11 cellular contexts compared by ENCODE assay signal in genomic region chr9:119736478-119737454, GRCh38.
A peak's percentile ranks its signal among the peaks of the same experiment; 100 is the strongest.
DNase-seq lines count a peak whose midpoint lies in the region; ATAC-seq, FAIRE-seq and TF ChIP-seq lines count a peak whose summit lies in the region.
"Had no signal": no experiment of that assay in that cellular context is flagged by ENCODE, and none has a peak within 500 bp of the region (broad histone marks: within the 10 kb centered on the region; RNA-seq: fewer than 3 reads in every experiment).

No MANE protein-coding gene starts in this region.

- no peak overlapping the region for H2BK5ac ChIP-seq in H9 (ENCODE audit: insufficient read length, low read length)

- no peak overlapping the region for H4K5ac ChIP-seq in H9 (ENCODE audit: insufficient read length, low read depth, low read length)

- H2AK5ac ChIP-seq in H9 (ENCODE audit: insufficient read length, low read length), result no peak overlapping the region

- no peak overlapping the region for H3K23ac ChIP-seq in H9 (ENCODE audit: insufficient read length, low read depth, low read length)

- no peak overlapping the region for H2AFZ ChIP-seq in H9 (ENCODE audit: low read length)

- DNase-seq in GM18507 (ENCODE audit: extremely low spot score, insufficient read length, low read depth), result peak; percentile 43
- peak; percentile 10 for DNase-seq in esophagus squamous epithelium (lab: John Stamatoyannopoulos, UW)
- no peak for DNase-seq in stimulated activated CD4-positive, alpha-beta T cell treated with anti-CD3 and anti-CD28 coated beads, Interleukin-4, amount 100 ng/mL, for 1 hour
- DNase-seq in H9, result no peak
- no peak for DNase-seq in posterior vena cava (ENCODE audit: low spot score)
- no peak for DNase-seq in activated CD8-positive, alpha-beta T cell treated with anti-CD3 and anti-CD28 coated beads for 36 hours
- DNase-seq: stimulated activated CD4-positive, alpha-beta T cell treated with anti-CD3 and anti-CD28 coated beads, Interleukin-2, amount 100 ng/mL, for 48 hours had no signal

- no peak overlapping the region for H3K4me3 Mint-ChIP-seq in H9
- H3K4me3 Mint-ChIP-seq in activated CD8-positive, alpha-beta T cell treated with anti-CD3 and anti-CD28 coated beads for 36 hours, result no peak overlapping the region

- H3K27me3 Mint-ChIP-seq in H9 (ENCODE audit: low read depth), result no peaks in the 10 kb centered on the region; the same call in 1 of the 2 replicates
- H3K27me3 Mint-ChIP-seq in activated CD8-positive, alpha-beta T cell treated with anti-CD3 and anti-CD28 coated beads for 36 hours, result no peaks in the 10 kb centered on the region

- no peak overlapping the region for H3K56ac ChIP-seq in H9 (ENCODE audit: insufficient read length, low read depth, low read length)

- no peak overlapping the region; a peak in 1 of 7 replicates for H3K27ac Mint-ChIP-seq in H9
- no peak overlapping the region for H3K27ac Mint-ChIP-seq in activated CD8-positive, alpha-beta T cell treated with anti-CD3 and anti-CD28 coated beads for 36 hours

- no peak overlapping the region for H3K18ac ChIP-seq in H9 (ENCODE audit: insufficient read length, low read depth, low read length)

- no peaks in the 10 kb centered on the region for H3K79me1 ChIP-seq in H9 (ENCODE audit: insufficient read depth, low read depth, low read length, poor library complexity, severe bottlenecking)

- no peak overlapping the region for H3K9ac ChIP-seq in H9 (ENCODE audit: extremely low read depth, insufficient read length, low read length)

- H3K23me2 ChIP-seq in H9 (ENCODE audit: insufficient read length, low read depth, low read length, poor library complexity, severe bottlenecking), result no peaks in the 10 kb centered on the region

- peaks cover 8 to 16% of the 10 kb centered on the region in 2 experiments for H3K4me1 Mint-ChIP-seq in H9
- H3K4me1 Mint-ChIP-seq in activated CD8-positive, alpha-beta T cell treated with anti-CD3 and anti-CD28 coated beads for 36 hours (ENCODE audit: low read depth), result no peaks in the 10 kb centered on the region

- H3K27ac ChIP-seq in esophagus squamous epithelium (no peak overlapping the region), H9 (ENCODE audit: insufficient read length, low read depth, low read length) (no peak overlapping the region)
- H3K27ac ChIP-seq: ascending aorta had no signal

- H3K9me3 ChIP-seq in esophagus squamous epithelium, result peaks cover 0 to 3% (median 0%) of the 10 kb centered on the region in 3 donors
- H3K9me3 ChIP-seq in H9 (ENCODE audit: control insufficient read depth, low read depth, low read length), result no peaks in the 10 kb centered on the region

- POLR2A ChIA-PET in activated CD8-positive, alpha-beta T cell treated with anti-CD3 and anti-CD28 coated beads for 36 hours (lab: Charles Lee), result no interaction called here

- no peak overlapping the region for H2BK20ac ChIP-seq in H9 (ENCODE audit: low read depth, low read length, poor library complexity, severe bottlenecking)

- H2BK120ac ChIP-seq in H9 (ENCODE audit: low read depth, low read length, poor library complexity, severe bottlenecking), result no peak overlapping the region

- FAIRE-seq in GM18507 (lab: Jason Lieb, UNC), result peak; percentile 91
- FAIRE-seq: keratinocyte had no signal

- TF ChIP-seq CTCF in esophagus squamous epithelium (IDR thresholded peaks at IDR 0.05) (no peak), H9 (conservative IDR thresholded peaks at IDR 0.05) (no peak)
- TF ChIP-seq CTCF in activated CD8-positive, alpha-beta T cell treated with anti-CD3 and anti-CD28 coated beads for 36 hours (IDR thresholded peaks at IDR 0.05), result no peak

- no peaks in the 10 kb centered on the region for H4K20me1 ChIP-seq in H9 (ENCODE audit: control insufficient read depth, insufficient read depth, insufficient read length)

- no peak overlapping the region for H3T11ph ChIP-seq in H9 (ENCODE audit: low read length)

- no peak overlapping the region for H3K4me3 ChIP-seq in esophagus squamous epithelium
- H3K4me3 ChIP-seq: ascending aorta had no signal

- no peaks in the 10 kb centered on the region for H3K36me3 ChIP-seq in esophagus squamous epithelium
- H3K36me3 ChIP-seq: ascending aorta had no signal

- 50 to 55% methylated on average over 10 to 13 of the region's 13 CpGs for WGBS in esophagus squamous epithelium, 2 donors
- no CpG with 5 or more reads among the region's 13 CpGs for WGBS in H9 (ENCODE audit: extremely low coverage, insufficient read length, low lambda C conversion rate)

- H3K14ac ChIP-seq in H9 (ENCODE audit: insufficient read depth, low read length), result no peak overlapping the region

- H3K4me2 ChIP-seq in H9 (ENCODE audit: insufficient read depth, insufficient read length, low read length), result no peak overlapping the region

- H3K27me3 ChIP-seq in esophagus squamous epithelium, result no peaks in the 10 kb centered on the region
- no peaks in the 10 kb centered on the region for H3K27me3 ChIP-seq in H9 (ENCODE audit: insufficient read depth, low read length)
- H3K27me3 ChIP-seq: ascending aorta had no signal

- no peaks in the 10 kb centered on the region for H3K4me1 ChIP-seq in esophagus squamous epithelium
- H3K4me1 ChIP-seq in H9 (ENCODE audit: insufficient read depth, low read length), result no peaks in the 10 kb centered on the region
- H3K4me1 ChIP-seq: ascending aorta had no signal

- no peak overlapping the region for H2BK12ac ChIP-seq in H9 (ENCODE audit: insufficient read length, low read depth, low read length)

- H3K79me2 ChIP-seq in H9 (ENCODE audit: insufficient read depth, low read length), result no peaks in the 10 kb centered on the region

- H3K4ac ChIP-seq in H9 (ENCODE audit: low read depth, low read length), result no peak overlapping the region

- no peak for TF ChIP-seq POLR2A in esophagus squamous epithelium (IDR thresholded peaks at IDR 0.05)

- H2BK15ac ChIP-seq in H9 (ENCODE audit: low read depth, low read length), result no peak overlapping the region

- H3K36me3 Mint-ChIP-seq in H9 (ENCODE audit: insufficient read depth in 1 of 3, low read depth in 3 of 3), result peaks cover 0 to 9% (median 3%) of the 10 kb centered on the region in 3 experiments; a peak in 3 of 7 replicates
- H3K36me3 Mint-ChIP-seq in activated CD8-positive, alpha-beta T cell treated with anti-CD3 and anti-CD28 coated beads for 36 hours (ENCODE audit: low read depth), result no peaks in the 10 kb centered on the region

- ATAC-seq in GM21529 (IDR thresholded peaks at IDR 0.05; ENCODE audit: unreplicated experiment), result peak; percentile 100
- ATAC-seq in HG03521 (IDR thresholded peaks at IDR 0.05; ENCODE audit: unreplicated experiment), result peak; percentile 97
- ATAC-seq in activated CD8-positive, alpha-beta T cell treated with anti-CD3 and anti-CD28 coated beads for 36 hours, result no peak

- peaks cover 14 to 15% of the 10 kb centered on the region in 2 experiments for H3K9me3 Mint-ChIP-seq in H9
- H3K9me3 Mint-ChIP-seq in activated CD8-positive, alpha-beta T cell treated with anti-CD3 and anti-CD28 coated beads for 36 hours, result peaks cover 11% of the 10 kb centered on the region

- H4K91ac ChIP-seq in H9 (ENCODE audit: insufficient read length, low read depth, low read length), result no peak overlapping the region

- H4K8ac ChIP-seq in H9 (replicated peaks; ENCODE audit: insufficient read length, low read depth, low read length), result no peak overlapping the region

- CTCF ChIA-PET in activated CD8-positive, alpha-beta T cell treated with anti-CD3 and anti-CD28 coated beads for 36 hours (lab: Charles Lee), result no interaction called here

- intact Hi-C loops in esophagus squamous epithelium (cut with DNase I) (no loop called here), posterior vena cava (cut with DNase I) (no loop called here)
- intact Hi-C loops in activated CD8-positive, alpha-beta T cell treated with anti-CD3 and anti-CD28 coated beads for 36 hours (cut with micrococcal nuclease), result no loop called here

Comparison
In these comparisons a context has a peak if more than half of its experiments do, and no peak if none do; other contexts are left out.
1. DNase-seq: peak in GM18507 (single experiment) and esophagus squamous epithelium (single experiment); none in stimulated activated CD4-positive, alpha-beta T cell treated with anti-CD3 and anti-CD28 coated beads, Interleukin-4, amount 100 ng/mL, for 1 hour (single experiment), H9 (single experiment), posterior vena cava (single experiment) and activated CD8-positive, alpha-beta T cell treated with anti-CD3 and anti-CD28 coated beads for 36 hours (single experiment).